ENCODE assay signal across 17 cellular contexts in genomic region chr1:27645071-27645415, GRCh38. TPM values are rescaled to one million over a fixed set of nuclear protein-coding genes. Genes with fewer than 3 reads are reported as not detected.
A peak's percentile ranks its signal among the peaks of the same experiment; 100 is the strongest.
DNase-seq lines count a peak whose midpoint lies in the region; ATAC-seq and TF ChIP-seq lines count a peak whose summit lies in the region.
"Had no signal": no experiment of that assay in that cellular context is flagged by ENCODE, and none has a peak within 500 bp of the region (broad histone marks: within the 10 kb centered on the region; RNA-seq: fewer than 3 reads in every experiment).

No MANE protein-coding gene starts in this region.

- H3K4me2 ChIP-seq in neural progenitor cell = no peak overlapping the region
- H3K4me2 ChIP-seq: BLaER1 treated with 17β-estradiol and CSF1 and Interleukin-3, amounts not matched to agents 10 nM and 100 nM; GM23338 had no signal

- no peaks in the 10 kb centered on the region for H3K27me3 ChIP-seq in neural progenitor cell
- no peaks in the 10 kb centered on the region for H3K27me3 ChIP-seq in spleen (replicated peaks in 1 of 7)
- H3K27me3 ChIP-seq: BLaER1 treated with 17β-estradiol and CSF1 and Interleukin-3, amounts not matched to agents 10 nM and 100 nM had no signal

- H3K27ac Mint-ChIP-seq in activated CD4-positive, alpha-beta T cell treated with anti-CD3 and anti-CD28 coated beads, Interleukin-2, amount 10 ng/mL, durations not matched to agents 7 days and 5 days = peak overlapping the region; percentile 25
- H3K27ac Mint-ChIP-seq in T-helper 17 cell (peak overlapping the region; percentile 11), neural progenitor cell (peak overlapping the region; percentile 83)
- H3K27ac Mint-ChIP-seq in stimulated activated effector memory CD8-positive, alpha-beta T cell treated with anti-CD3 and anti-CD28 coated beads, Interleukin-12 subunit alpha, Interleukin-12 subunit beta, amount 100 ng/mL, for 72 hours = peak overlapping the region; percentile 41
- H3K27ac Mint-ChIP-seq: GM23338 had no signal

- no peak overlapping the region for H3K9ac ChIP-seq in neural progenitor cell
- H3K9ac ChIP-seq: BLaER1 treated with 17β-estradiol and CSF1 and Interleukin-3, amounts not matched to agents 10 nM and 100 nM had no signal

- H3K27me3 Mint-ChIP-seq in activated CD4-positive, alpha-beta T cell treated with anti-CD3 and anti-CD28 coated beads, Interleukin-2, amount 10 ng/mL, durations not matched to agents 7 days and 5 days = no peaks in the 10 kb centered on the region
- no peaks in the 10 kb centered on the region for H3K27me3 Mint-ChIP-seq in T-helper 17 cell
- H3K27me3 Mint-ChIP-seq in neural progenitor cell (ENCODE audit: insufficient read depth, low read depth) = peaks cover 13% of the 10 kb centered on the region
- H3K27me3 Mint-ChIP-seq: CD4-positive, CD25-positive, alpha-beta regulatory T cell had no signal

- peaks cover 16% of the 10 kb centered on the region for H3K4me1 Mint-ChIP-seq in activated CD4-positive, alpha-beta T cell treated with anti-CD3 and anti-CD28 coated beads, Interleukin-2, amount 10 ng/mL, durations not matched to agents 7 days and 5 days
- H3K4me1 Mint-ChIP-seq in T-helper 17 cell (peaks cover 17% of the 10 kb centered on the region), neural progenitor cell (peaks cover 21% of the 10 kb centered on the region)
- peaks cover 15% of the 10 kb centered on the region for H3K4me1 Mint-ChIP-seq in stimulated activated effector memory CD8-positive, alpha-beta T cell treated with anti-CD3 and anti-CD28 coated beads, Interleukin-12 subunit alpha, Interleukin-12 subunit beta, amount 100 ng/mL, for 72 hours

- H3K9me3 ChIP-seq in T-helper 17 cell (ENCODE audit: control insufficient read depth, low read length, poor library complexity, severe bottlenecking) (no peaks in the 10 kb centered on the region), neural progenitor cell (ENCODE audit: low read depth) (no peaks in the 10 kb centered on the region), spleen (no peaks in the 10 kb centered on the region)
- H3K9me3 ChIP-seq: BLaER1 treated with 17β-estradiol and CSF1 and Interleukin-3, amounts not matched to agents 10 nM and 100 nM had no signal

- no peak for DNase-seq in activated CD4-positive, alpha-beta T cell treated with anti-CD3 and anti-CD28 coated beads, Interleukin-2, amount 10 ng/mL, durations not matched to agents 7 days and 5 days
- DNase-seq in activated CD4-positive, alpha-beta T cell treated with anti-CD3 and anti-CD28 coated beads, Interleukin-2, amount 50 U/mL, for 4 hours = no peak
- DNase-seq in T-helper 17 cell (no peak), neural progenitor cell (ENCODE audit: low spot score) (no peak), SIG-M5 treated with dmso at 0.1 percent for 504 hours (lab: John Stamatoyannopoulos, UW; ENCODE audit: unreplicated experiment) (no peak), spleen (no peak)
- no peak for DNase-seq in stimulated activated effector memory CD8-positive, alpha-beta T cell treated with anti-CD3 and anti-CD28 coated beads, Interleukin-12 subunit alpha, Interleukin-12 subunit beta, amount 100 ng/mL, for 72 hours (ENCODE audit: low spot score in 2 of 2)
- no peak for DNase-seq in stimulated activated CD4-positive, alpha-beta T cell treated with anti-CD3 and anti-CD28 coated beads, Interleukin-15, amount 100 ng/mL, for 24 hours
- DNase-seq: 8988T; AML-193; CD4-positive, CD25-positive, alpha-beta regulatory T cell; DMS53; H7 had no signal

- no peak for TF ChIP-seq POLR2A in spleen (IDR thresholded peaks at IDR 0.05)

- H3K4me1 ChIP-seq in neural progenitor cell = peaks cover 5% of the 10 kb centered on the region
- H3K4me1 ChIP-seq in spleen = peaks cover 0 to 53% (median 15%) of the 10 kb centered on the region in 6 donors

- no peaks in the 10 kb centered on the region for H3K79me2 ChIP-seq in neural progenitor cell (ENCODE audit: low read depth)

- H3K4me3 ChIP-seq in neural progenitor cell (no peak overlapping the region), spleen (no peak overlapping the region)
- H3K4me3 ChIP-seq: BLaER1 treated with 17β-estradiol and CSF1 and Interleukin-3, amounts not matched to agents 10 nM and 100 nM; GM12878; GM23338 had no signal

- H3K36me3 ChIP-seq in neural progenitor cell (no peaks in the 10 kb centered on the region), spleen (no peaks in the 10 kb centered on the region)
- H3K36me3 ChIP-seq: BLaER1 treated with 17β-estradiol and CSF1 and Interleukin-3, amounts not matched to agents 10 nM and 100 nM had no signal

- TF ChIP-seq CTCF in neural progenitor cell (IDR thresholded peaks at IDR 0.05) = no peak
- TF ChIP-seq CTCF in spleen (IDR thresholded peaks at IDR 0.05 in 8 of 11, conservative IDR thresholded peaks at IDR 0.05 in 3 of 11) = no peak

- no peaks in the 10 kb centered on the region for H3K9me3 Mint-ChIP-seq in activated CD4-positive, alpha-beta T cell treated with anti-CD3 and anti-CD28 coated beads, Interleukin-2, amount 10 ng/mL, durations not matched to agents 7 days and 5 days
- no peaks in the 10 kb centered on the region for H3K9me3 Mint-ChIP-seq in neural progenitor cell
- H3K9me3 Mint-ChIP-seq in stimulated activated effector memory CD8-positive, alpha-beta T cell treated with anti-CD3 and anti-CD28 coated beads, Interleukin-12 subunit alpha, Interleukin-12 subunit beta, amount 100 ng/mL, for 72 hours = no peaks in the 10 kb centered on the region
- H3K9me3 Mint-ChIP-seq: CD4-positive, CD25-positive, alpha-beta regulatory T cell; GM23338 had no signal

- no peaks in the 10 kb centered on the region for H4K20me1 ChIP-seq in neural progenitor cell (ENCODE audit: low read depth)
- H4K20me1 ChIP-seq: BLaER1 treated with 17β-estradiol and CSF1 and Interleukin-3, amounts not matched to agents 10 nM and 100 nM had no signal

- intact Hi-C loops in spleen (cut with DNase I; ENCODE audit: low total_unique reads) = no loop called here

- no peak overlapping the region for H3K4me3 Mint-ChIP-seq in activated CD4-positive, alpha-beta T cell treated with anti-CD3 and anti-CD28 coated beads, Interleukin-2, amount 10 ng/mL, durations not matched to agents 7 days and 5 days
- H3K4me3 Mint-ChIP-seq in T-helper 17 cell = no peak overlapping the region
- no peak overlapping the region for H3K4me3 Mint-ChIP-seq in neural progenitor cell
- no peak overlapping the region for H3K4me3 Mint-ChIP-seq in stimulated activated effector memory CD8-positive, alpha-beta T cell treated with anti-CD3 and anti-CD28 coated beads, Interleukin-12 subunit alpha, Interleukin-12 subunit beta, amount 100 ng/mL, for 72 hours
- H3K4me3 Mint-ChIP-seq: CD4-positive, CD25-positive, alpha-beta regulatory T cell; GM23338 had no signal

- no peak for ATAC-seq in T-helper 17 cell
- no peak for ATAC-seq in stimulated activated effector memory CD8-positive, alpha-beta T cell treated with anti-CD3 and anti-CD28 coated beads, Interleukin-12 subunit alpha, Interleukin-12 subunit beta, amount 100 ng/mL, for 72 hours
- ATAC-seq: GM12878, GM23338 had no signal

- POLR2A ChIA-PET in activated CD4-positive, alpha-beta T cell treated with anti-CD3 and anti-CD28 coated beads, Interleukin-2, amount 10 ng/mL, durations not matched to agents 7 days and 5 days (lab: Charles Lee) = no interaction called here

- peaks cover 9% of the 10 kb centered on the region for H3F3A ChIP-seq in neural progenitor cell (ENCODE audit: low read depth)

- H3K36me3 Mint-ChIP-seq in activated CD4-positive, alpha-beta T cell treated with anti-CD3 and anti-CD28 coated beads, Interleukin-2, amount 10 ng/mL, durations not matched to agents 7 days and 5 days (ENCODE audit: low read depth) = no peaks in the 10 kb centered on the region
- H3K36me3 Mint-ChIP-seq in T-helper 17 cell (ENCODE audit: low read depth) (no peaks in the 10 kb centered on the region), neural progenitor cell (no peaks in the 10 kb centered on the region)
- no peaks in the 10 kb centered on the region for H3K36me3 Mint-ChIP-seq in stimulated activated effector memory CD8-positive, alpha-beta T cell treated with anti-CD3 and anti-CD28 coated beads, Interleukin-12 subunit alpha, Interleukin-12 subunit beta, amount 100 ng/mL, for 72 hours
- H3K36me3 Mint-ChIP-seq: CD4-positive, CD25-positive, alpha-beta regulatory T cell had no signal

- CTCF ChIA-PET in activated CD4-positive, alpha-beta T cell treated with anti-CD3 and anti-CD28 coated beads, Interleukin-2, amount 10 ng/mL, durations not matched to agents 7 days and 5 days (lab: Charles Lee) = interaction anchor here (1.0 to 1.8 kb wide), 4 partner anchors 11 to 80 kb away, joined by 3 to 9 read pairs (median 5); partner anchors contain the start of gene FAM76A

- WGBS in spleen, 5 donors = 95 to 100% (median 99%) methylated on average over 3 to 4 of the region's 4 CpGs

- H2AFZ ChIP-seq in neural progenitor cell (replicated peaks) = no peak overlapping the region
- H2AFZ ChIP-seq: GM23338 had no signal

- no peak overlapping the region for H3K27ac ChIP-seq in neural progenitor cell
- no peak overlapping the region for H3K27ac ChIP-seq in spleen
- H3K27ac ChIP-seq: BLaER1 treated with 17β-estradiol and CSF1 and Interleukin-3, amounts not matched to agents 10 nM and 100 nM had no signal

RNA-seq across cellular contexts. Expression of gene FGR, which starts 10.1 kb away (rescaled TPM):
- not detected for total RNA-seq in activated CD4-positive, alpha-beta T cell treated with anti-CD3 and anti-CD28 coated beads, Interleukin-2, amount 10 ng/mL, durations not matched to agents 7 days and 5 days
- total RNA-seq in T-helper 17 cell (10 to 100 TPM in 1 of 2 donors, 1 to 10 TPM in 1; 3.3 to 12.6 TPM), neural progenitor cell (ENCODE audit: low replicate concordance) (not detected in 2 replicates), spleen (100 to 1,000 TPM in 6 of 7 donors, 10 to 100 TPM in 1; 90.5 to 249 (median 134) TPM)
- polyA plus RNA-seq in spleen = 10 to 100 TPM; 44.7 to 94.2 (median 78.6) TPM
- total RNA-seq: Daoy had no signal

RNA-seq across cellular contexts. Expression of gene IFI6, which starts 26.9 kb away (rescaled TPM):
- 100 to 1,000 TPM; 231 to 321 TPM for total RNA-seq in activated CD4-positive, alpha-beta T cell treated with anti-CD3 and anti-CD28 coated beads, Interleukin-2, amount 10 ng/mL, durations not matched to agents 7 days and 5 days
- 10 to 100 TPM; 25.7 to 26.4 TPM for total RNA-seq in T-helper 17 cell
- 2.4 and 7.2 TPM in 2 replicates for total RNA-seq in neural progenitor cell (ENCODE audit: low replicate concordance)
- total RNA-seq in spleen = 10 to 100 TPM; 41.6 to 85.8 (median 48.6) TPM
- 10 to 100 TPM; 50.7 to 85.5 (median 74.7) TPM for polyA plus RNA-seq in spleen

RNA-seq across cellular contexts. Expression of gene AHDC1, which starts 41.1 kb away (rescaled TPM):
- total RNA-seq in activated CD4-positive, alpha-beta T cell treated with anti-CD3 and anti-CD28 coated beads, Interleukin-2, amount 10 ng/mL, durations not matched to agents 7 days and 5 days = 10 to 100 TPM; 15.3 to 19.3 TPM
- total RNA-seq in T-helper 17 cell (10 to 100 TPM; 15.9 to 18.7 TPM), neural progenitor cell (ENCODE audit: low replicate concordance) (7.0 and 26.5 TPM in 2 replicates), spleen (100 to 1,000 TPM in 1 of 7 donors, 10 to 100 TPM in 6; 35.1 to 104 (median 54.6) TPM)
- polyA plus RNA-seq in spleen = 10 to 100 TPM in 1 of 3 donors, 1 to 10 TPM in 2; 3.2 to 24.2 (median 4.3) TPM

Comparison
In these comparisons a context has a peak if more than half of its experiments do, and no peak if none do; other contexts are left out.
1. H3K27ac Mint-ChIP-seq: peak in every context shown above with its lines; median percentile 83 in neural progenitor cell; 41 in stimulated activated effector memory CD8-positive, alpha-beta T cell treated with anti-CD3 and anti-CD28 coated beads, Interleukin-12 subunit alpha, Interleukin-12 subunit beta, amount 100 ng/mL, for 72 hours; 25 in activated CD4-positive, alpha-beta T cell treated with anti-CD3 and anti-CD28 coated beads, Interleukin-2, amount 10 ng/mL, durations not matched to agents 7 days and 5 days; 11 in T-helper 17 cell.
2. RNA of gene FGR, which starts 10.1 kb away (total RNA-seq): 90.5 to 249 TPM in spleen; 3.3 to 12.6 TPM in T-helper 17 cell, not detected in activated CD4-positive, alpha-beta T cell treated with anti-CD3 and anti-CD28 coated beads, Interleukin-2, amount 10 ng/mL, durations not matched to agents 7 days and 5 days and not detected in neural progenitor cell; every median in the first group is over 4 times any median in the second.